In genomic region chr22:22460635-22461034, GRCh38 we compare ENCODE assay signal across 13 cellular contexts. TPM values are rescaled to one million over a fixed set of nuclear protein-coding genes. Genes with fewer than 3 reads are reported as not detected.
DNase-seq lines count a peak whose midpoint lies in the region; ATAC-seq and TF ChIP-seq lines count a peak whose summit lies in the region.
"Had no signal": no experiment of that assay in that cellular context is flagged by ENCODE, and none has a peak within 500 bp of the region (broad histone marks: within the 10 kb centered on the region; RNA-seq: fewer than 3 reads in every experiment).

No MANE protein-coding gene starts in this region.

- in situ Hi-C loops in GM13976 (cut with MboI; ENCODE audit: low sequenced_read_pairs, unreplicated experiment): no loop called here

- H4K20me1 ChIP-seq in PC-9 (ENCODE audit: insufficient read depth) (no peaks in the 10 kb centered on the region), hepatocyte (ENCODE audit: insufficient read depth, poor library complexity, severe bottlenecking) (no peaks in the 10 kb centered on the region)

- no peaks in the 10 kb centered on the region; the same call in 1 of the 2 replicates for H3K9me3 ChIP-seq in PC-9 (ENCODE audit: insufficient read depth, low read depth)
- no peaks in the 10 kb centered on the region for H3K9me3 ChIP-seq in hepatocyte (ENCODE audit: low read depth)

- H3K4me1 ChIP-seq in PC-9 (replicated peaks; ENCODE audit: insufficient read depth): no peaks in the 10 kb centered on the region
- no peaks in the 10 kb centered on the region for H3K4me1 ChIP-seq in hepatocyte (ENCODE audit: insufficient read depth)

- no peaks in the 10 kb centered on the region for H3K79me2 ChIP-seq in PC-9 (ENCODE audit: low read depth)
- no peaks in the 10 kb centered on the region for H3K79me2 ChIP-seq in hepatocyte

- H3K4me2 ChIP-seq in PC-9 (no peak overlapping the region), hepatocyte (no peak overlapping the region)

- intact Hi-C loops in PC-9 (cut with micrococcal nuclease; ENCODE audit: unreplicated experiment): no loop called here

- H3F3A ChIP-seq in PC-9 (ENCODE audit: insufficient read depth, low read depth): no peaks in the 10 kb centered on the region

- H3K4me3 ChIP-seq in AG10803 (ENCODE audit: low read length) (no peak overlapping the region), PC-9 (no peak overlapping the region), hepatocyte (no peak overlapping the region)
- H3K4me3 ChIP-seq: lung had no signal

- no peak for ATAC-seq in HG03442 (IDR thresholded peaks at IDR 0.05; ENCODE audit: unreplicated experiment)
- no peak for ATAC-seq in GM21423 (IDR thresholded peaks at IDR 0.05; ENCODE audit: unreplicated experiment)

- BruUV-seq in PC-9 (replicated peaks; lab: Mats Ljungman, UMichigan): no TSS peak

- peaks cover 20% of the 10 kb centered on the region for H3K27me3 ChIP-seq in PC-9 (ENCODE audit: insufficient read depth, low read depth)
- peaks cover 10% of the 10 kb centered on the region for H3K27me3 ChIP-seq in hepatocyte

- CTCF ChIA-PET in PC-9 (lab: Charles Lee): no interaction called here

- H3K27ac ChIP-seq in PC-9: no peak overlapping the region
- no peak overlapping the region for H3K27ac ChIP-seq in hepatocyte

- no peak for DNase-seq in AG10803 (ENCODE audit: low read depth)
- DNase-seq in GM13976 (ENCODE audit: low spot score): peak; percentile 31
- DNase-seq in PC-9: no peak
- peak; percentile 45 for DNase-seq in hepatocyte (ENCODE audit: low spot score)
- DNase-seq in activated naive CD4-positive, alpha-beta T cell treated with anti-CD3 and anti-CD28 coated beads, Interleukin-2, amount 50 U/mL, for 16 hours: no peak
- DNase-seq in HPDE6-E6E7 (ENCODE audit: extremely low spot score): no peak
- DNase-seq: activated effector memory CD4-positive, alpha-beta T cell treated with anti-CD3 and anti-CD28 coated beads, Interleukin-2, amount 50 U/mL, for 16 hours; small intestine; T-helper 9 cell had no signal

- peak; percentile 34 for TF ChIP-seq CTCF in AG10803 (conservative IDR thresholded peaks at IDR 0.05; ENCODE audit: low read length)
- peak; percentile 24 for TF ChIP-seq CTCF in GM13976 (IDR thresholded peaks at IDR 0.05; ENCODE audit: borderline replicate concordance, control extremely low read depth, extremely low read depth, insufficient read depth, missing control alignments)
- peak; percentile 71 for TF ChIP-seq CTCF in PC-9 (conservative IDR thresholded peaks at IDR 0.05)
- peak; percentile 38 for TF ChIP-seq CTCF in hepatocyte (IDR thresholded peaks at IDR 0.05; ENCODE audit: poor library complexity)

- POLR2A ChIA-PET in PC-9 (lab: Charles Lee; ENCODE audit: unreplicated experiment): no interaction called here

- H3K9me2 ChIP-seq in PC-9 (ENCODE audit: insufficient read depth): no peaks in the 10 kb centered on the region
- no peaks in the 10 kb centered on the region for H3K9me2 ChIP-seq in hepatocyte (replicated peaks; ENCODE audit: insufficient read depth)

- H3K36me3 ChIP-seq in PC-9 (ENCODE audit: low read depth) (no peaks in the 10 kb centered on the region), hepatocyte (replicated peaks; ENCODE audit: insufficient read depth, low read depth) (no peaks in the 10 kb centered on the region)

- H2AFZ ChIP-seq in PC-9 (no peak overlapping the region), hepatocyte (no peak overlapping the region)

RNA-seq across cellular contexts. Expression of gene ZNF280B, which starts 47.9 kb away (rescaled TPM):
- total RNA-seq in PC-9 (2021): 1.7 and 1.8 TPM in 2 replicates
- total RNA-seq in hepatocyte: 2.6 and 2.8 TPM in 2 replicates
- 0.78 and 1.5 TPM in 2 replicates for polyA plus RNA-seq in hepatocyte

RNA-seq across cellular contexts. Expression of gene ZNF280A, which starts 59.4 kb away (rescaled TPM):
- total RNA-seq in PC-9 (2021) (not detected in 2 replicates), hepatocyte (0.47 and 0.64 TPM in 2 replicates)
- 0.44 TPM in 1 of 2 replicates, not detected in the other for polyA plus RNA-seq in hepatocyte
- total RNA-seq: lung, subcutaneous adipose tissue had no signal
- polyA plus RNA-seq: lung, small intestine had no signal

Comparison
In these comparisons a context has a peak if more than half of its experiments do, and no peak if none do; other contexts are left out.
1. DNase-seq: peak in GM13976 (single experiment) and hepatocyte (single experiment); none in AG10803 (single experiment), PC-9 (0 of 2), activated naive CD4-positive, alpha-beta T cell treated with anti-CD3 and anti-CD28 coated beads, Interleukin-2, amount 50 U/mL, for 16 hours (single experiment) and HPDE6-E6E7 (single experiment).
2. Peak in every context shown above with its lines, with median percentiles within 50 percentile points of each other: CTCF ChIP-seq.